8 cellular contexts compared by ENCODE assay signal in genomic region chr1:155206891-155207577, GRCh38. TPM values are rescaled to one million over a fixed set of nuclear protein-coding genes. Genes with fewer than 3 reads are reported as not detected.
DNase-seq lines count a peak whose midpoint lies in the region; ATAC-seq and TF ChIP-seq lines count a peak whose summit lies in the region.

No MANE protein-coding gene starts in this region.

- peak overlapping the region; percentile 94 for H4K91ac ChIP-seq in mesenchymal stem cell (ENCODE audit: low read length)

- intact Hi-C loops in CD8-positive, alpha-beta T cell (cut with DNase I, micrococcal nuclease) = loop anchor here (1.0 to 5.0 kb wide), 5 partner anchors 19 to 385 kb away; partner anchors contain the start of gene RUSC1 (in 2 of the 2)

- no peaks in the 10 kb centered on the region for H3K9me3 Mint-ChIP-seq in CD8-positive, alpha-beta T cell

- H3K27ac Mint-ChIP-seq in CD8-positive, alpha-beta T cell = peak overlapping the region; percentile 77

- POLR2A ChIA-PET in CD8-positive, alpha-beta T cell (lab: Charles Lee) = interaction anchor here (0.7 to 3.3 kb wide), 6 partner anchors 11 to 107 kb away, joined by 3 to 24 read pairs (median 10); a partner anchor contains a TSS

- H3K4me3 ChIP-seq in CD8-positive, alpha-beta T cell (ENCODE audit: low read depth, low read length) = no peak overlapping the region
- no peak overlapping the region for H3K4me3 ChIP-seq in effector memory CD4-positive, alpha-beta T cell (ENCODE audit: insufficient read depth, low read depth, low read length, poor library complexity, severe bottlenecking)
- H3K4me3 ChIP-seq in mesenchymal stem cell (ENCODE audit: insufficient read depth in 1 of 2, low read depth in 1 of 2, low read length in 2 of 2) = peak overlapping the region; percentile 10 to 98

- WGBS in mesenchymal stem cell = 30% methylated on average over 11 of the region's 11 CpGs

- peak; percentile 78 for TF ChIP-seq CTCF in CD8-positive, alpha-beta T cell (IDR thresholded peaks at IDR 0.05)

- H2BK120ac ChIP-seq in mesenchymal stem cell (ENCODE audit: low read depth, low read length) = peak overlapping the region; percentile 56

- peak overlapping the region; percentile 33 for H2AK5ac ChIP-seq in mesenchymal stem cell (ENCODE audit: low read length, severe bottlenecking)

- peak; percentile 84 to 97 (median 90) for DNase-seq in CD8-positive, alpha-beta T cell
- DNase-seq in HUDEP-2 (lab: John Stamatoyannopoulos, UW; ENCODE audit: unreplicated experiment in 76 of 76) (peak in 73 of 76 experiments; percentile 27 to 89 (median 77)), NK-92 (lab: John Stamatoyannopoulos, UW; ENCODE audit: unreplicated experiment) (peak; percentile 8), mesenchymal stem cell (peak; percentile 87)
- DNase-seq in activated CD8-positive, alpha-beta memory T cell treated with anti-CD3 and anti-CD28 coated beads for 1 hour (ENCODE audit: extremely low read depth in 1 of 2, low read depth in 1 of 2) = peak; percentile 84 to 87
- DNase-seq in effector memory CD4-positive, alpha-beta T cell = peak; percentile 79 to 83 (median 79)
- peak; percentile 74 for DNase-seq in stimulated activated CD8-positive, alpha-beta memory T cell treated with anti-CD3 and anti-CD28 coated beads, Interleukin-12 subunit alpha, Interleukin-12 subunit beta, amount 100 ng/mL, for 4 hours (ENCODE audit: low read depth)

- peak overlapping the region; percentile 79 to 80 for H3K18ac ChIP-seq in mesenchymal stem cell (ENCODE audit: low read depth in 1 of 2, low read length in 2 of 2)

- H3K79me1 ChIP-seq in mesenchymal stem cell (replicated peaks; ENCODE audit: low read length, poor library complexity, severe bottlenecking) = peaks cover 19% of the 10 kb centered on the region

- no peak overlapping the region for H2BK5ac ChIP-seq in mesenchymal stem cell (ENCODE audit: low read depth, low read length, poor library complexity, severe bottlenecking)

- H3K36me3 Mint-ChIP-seq in CD8-positive, alpha-beta T cell = peaks cover 12% of the 10 kb centered on the region

- peak overlapping the region; percentile 74 for H3K4me2 ChIP-seq in mesenchymal stem cell (ENCODE audit: low read length, poor library complexity, severe bottlenecking)

- H3K9me3 ChIP-seq in CD8-positive, alpha-beta T cell (ENCODE audit: low read length) = no peaks in the 10 kb centered on the region
- no peaks in the 10 kb centered on the region for H3K9me3 ChIP-seq in effector memory CD4-positive, alpha-beta T cell (ENCODE audit: control insufficient read depth, low read length)
- no peaks in the 10 kb centered on the region for H3K9me3 ChIP-seq in mesenchymal stem cell (ENCODE audit: control insufficient read depth, low read length)

- H3K27me3 Mint-ChIP-seq in CD8-positive, alpha-beta T cell (ENCODE audit: low read depth) = no peaks in the 10 kb centered on the region

- peaks cover 22% of the 10 kb centered on the region for H3K4me1 ChIP-seq in CD8-positive, alpha-beta T cell (ENCODE audit: insufficient read depth, low read length)
- peaks cover 26% of the 10 kb centered on the region for H3K4me1 ChIP-seq in effector memory CD4-positive, alpha-beta T cell (ENCODE audit: control insufficient read depth, insufficient read depth, low read length, poor library complexity, severe bottlenecking)
- peaks cover 14% of the 10 kb centered on the region for H3K4me1 ChIP-seq in mesenchymal stem cell (ENCODE audit: control insufficient read depth, insufficient read depth, low read depth, low read length)

- peak overlapping the region; percentile 99 for H3K9ac ChIP-seq in mesenchymal stem cell (ENCODE audit: low read length)

- CTCF ChIA-PET in CD8-positive, alpha-beta T cell (lab: Charles Lee) = interaction anchor here (0.6 to 6.9 kb wide), 25 partner anchors 8 to 850 kb away, joined by 3 to 141 read pairs (median 3); partner anchors contain the start of genes FDPS, KRTCAP2 and TRIM46

- H3K4me3 Mint-ChIP-seq in CD8-positive, alpha-beta T cell = peak overlapping the region; percentile 60

- no peak overlapping the region for H3K23ac ChIP-seq in mesenchymal stem cell (ENCODE audit: low read length in 2 of 2)

- H4K8ac ChIP-seq in mesenchymal stem cell (ENCODE audit: low read length) = peak overlapping the region; percentile 74

- peak overlapping the region; percentile 94 for H2BK15ac ChIP-seq in mesenchymal stem cell (ENCODE audit: low read depth, poor library complexity, severe bottlenecking)

- ATAC-seq in CD8-positive, alpha-beta T cell = peak; percentile 59
- no peak for ATAC-seq in GM18511 (IDR thresholded peaks at IDR 0.05; ENCODE audit: unreplicated experiment)

- peak overlapping the region; percentile 32 for H2AFZ ChIP-seq in mesenchymal stem cell (ENCODE audit: low read depth, low read length)

- H3K14ac ChIP-seq in mesenchymal stem cell (ENCODE audit: low read length in 2 of 2) = peak overlapping the region in 1 of 2 experiments; percentile 38

- peaks cover 20% of the 10 kb centered on the region for H3K4me1 Mint-ChIP-seq in CD8-positive, alpha-beta T cell (ENCODE audit: low read depth)

- peak overlapping the region; percentile 45 to 79 for H3K4ac ChIP-seq in mesenchymal stem cell (ENCODE audit: low read depth in 1 of 2, low read length in 2 of 2)

- peak overlapping the region; percentile 49 to 81 for H2BK12ac ChIP-seq in mesenchymal stem cell (ENCODE audit: low read length in 2 of 2)

- H3K27ac ChIP-seq in CD8-positive, alpha-beta T cell (ENCODE audit: low read depth, low read length) = peak overlapping the region; percentile 17
- peak overlapping the region; percentile 100 for H3K27ac ChIP-seq in effector memory CD4-positive, alpha-beta T cell (ENCODE audit: insufficient read depth, low read length, poor library complexity, severe bottlenecking)
- peak overlapping the region; percentile 72 for H3K27ac ChIP-seq in mesenchymal stem cell (ENCODE audit: low read length, poor library complexity, severe bottlenecking)

- peaks cover 5% of the 10 kb centered on the region for H3K36me3 ChIP-seq in CD8-positive, alpha-beta T cell (ENCODE audit: insufficient read depth, low read length)
- H3K36me3 ChIP-seq in effector memory CD4-positive, alpha-beta T cell (ENCODE audit: control insufficient read depth, insufficient read depth, low read length) = no peaks in the 10 kb centered on the region
- H3K36me3 ChIP-seq in mesenchymal stem cell (ENCODE audit: control insufficient read depth in 1 of 2, insufficient read depth in 2 of 2, low read depth in 1 of 2, low read length in 2 of 2) = peaks cover 31 to 32% of the 10 kb centered on the region in 2 experiments

- no peaks in the 10 kb centered on the region for H3K27me3 ChIP-seq in CD8-positive, alpha-beta T cell (ENCODE audit: insufficient read depth, low read length)
- H3K27me3 ChIP-seq in effector memory CD4-positive, alpha-beta T cell (replicated peaks; ENCODE audit: control insufficient read depth, insufficient read depth, low read length, poor library complexity, severe bottlenecking) = no peaks in the 10 kb centered on the region
- H3K27me3 ChIP-seq in mesenchymal stem cell (ENCODE audit: control insufficient read depth in 1 of 2, insufficient read depth in 1 of 2, low read length in 2 of 2) = no peaks in the 10 kb centered on the region

RNA-seq across cellular contexts. Expression of gene THBS3, which starts 0.7 kb away (rescaled TPM):
- total RNA-seq in CD8-positive, alpha-beta T cell = 10 to 100 TPM; 18.5 to 18.8 TPM
- 41.3 TPM for polyA plus RNA-seq in mesenchymal stem cell (2013, experiment 1 of 2)
- polyA plus RNA-seq in mesenchymal stem cell (2013, experiment 2 of 2) = 39.4 TPM

RNA-seq across cellular contexts. Expression of gene MTX1, which starts 1.5 kb away (rescaled TPM):
- 10 to 100 TPM; 24.4 to 25.8 TPM for total RNA-seq in CD8-positive, alpha-beta T cell
- 39.5 TPM for polyA plus RNA-seq in mesenchymal stem cell (2013, experiment 1 of 2)
- 38.9 TPM for polyA plus RNA-seq in mesenchymal stem cell (2013, experiment 2 of 2)

RNA-seq across cellular contexts. Expression of gene TRIM46, which starts 33.4 kb away (rescaled TPM):
- 1 to 10 TPM; 1.1 TPM for total RNA-seq in CD8-positive, alpha-beta T cell
- polyA plus RNA-seq in mesenchymal stem cell (2013, experiment 1 of 2) = 7.1 TPM
- 6.5 TPM for polyA plus RNA-seq in mesenchymal stem cell (2013, experiment 2 of 2)

RNA-seq across cellular contexts. Expression of gene KRTCAP2, which starts 33.9 kb away (rescaled TPM):
- 10 to 100 TPM; 58.9 to 71.2 TPM for total RNA-seq in CD8-positive, alpha-beta T cell
- 350 TPM for polyA plus RNA-seq in mesenchymal stem cell (2013, experiment 1 of 2)
- 358 TPM for polyA plus RNA-seq in mesenchymal stem cell (2013, experiment 2 of 2)

RNA-seq across cellular contexts. Expression of gene ENTREP3, which starts 48.2 kb away (rescaled TPM):
- 1 to 10 TPM; 8.1 to 8.7 TPM for total RNA-seq in CD8-positive, alpha-beta T cell
- polyA plus RNA-seq in mesenchymal stem cell (2013, experiment 1 of 2) = 48.4 TPM
- 49.3 TPM for polyA plus RNA-seq in mesenchymal stem cell (2013, experiment 2 of 2)

Comparison
In these comparisons a context has a peak if more than half of its experiments do, and no peak if none do; other contexts are left out.
1. DNase-seq: peak in every context shown above with its lines; median percentile 90 in CD8-positive, alpha-beta T cell; 87 in mesenchymal stem cell; 86 in activated CD8-positive, alpha-beta memory T cell treated with anti-CD3 and anti-CD28 coated beads for 1 hour; 79 in effector memory CD4-positive, alpha-beta T cell; 77 in HUDEP-2; 74 in stimulated activated CD8-positive, alpha-beta memory T cell treated with anti-CD3 and anti-CD28 coated beads, Interleukin-12 subunit alpha, Interleukin-12 subunit beta, amount 100 ng/mL, for 4 hours; 8 in NK-92.
2. H3K27ac ChIP-seq: peak in every context shown above with its lines; median percentile 100 in effector memory CD4-positive, alpha-beta T cell; 72 in mesenchymal stem cell; 17 in CD8-positive, alpha-beta T cell.
3. H3K4me3 ChIP-seq: peak in mesenchymal stem cell (2 of 2); none in CD8-positive, alpha-beta T cell (single experiment) and effector memory CD4-positive, alpha-beta T cell (single experiment).